ENCODE assay signal across 14 cellular contexts in the genomic region with DNA sequence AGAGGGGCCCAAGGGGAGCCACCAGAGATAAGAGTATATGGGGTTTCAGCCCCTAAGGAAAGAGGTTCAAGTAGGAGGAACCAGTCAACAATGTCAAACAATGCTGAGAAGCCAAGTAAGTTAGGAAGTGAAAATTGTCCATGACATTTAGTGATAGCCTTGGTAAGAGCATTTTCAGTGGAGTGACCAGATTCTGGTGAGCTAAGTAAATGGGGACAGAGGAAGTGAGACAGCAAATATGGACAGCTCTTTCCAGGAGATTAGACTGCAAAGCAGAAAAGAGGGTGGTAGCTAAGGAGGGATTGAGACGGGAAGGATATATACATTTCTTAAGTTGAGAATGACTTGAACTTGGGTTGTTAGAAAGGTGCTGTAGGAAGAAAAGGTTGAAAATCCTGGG.
"Had no signal": no experiment of that assay in that cellular context is flagged by ENCODE, and none has a peak within 500 bp of the region (broad histone marks: within the 10 kb centered on the region; RNA-seq: fewer than 3 reads in every experiment).

No MANE protein-coding gene starts in this region.

- H3K9me3 ChIP-seq: thoracic aorta had no signal

- ATAC-seq: activated CD8-positive, alpha-beta memory T cell treated with anti-CD3 and anti-CD28 coated beads, Interleukin-2, amount 10 ng/mL, durations not matched to agents 7 days and 5 days had no signal

- H3K27me3 ChIP-seq: cardiac muscle cell, dorsolateral prefrontal cortex had no signal

- DNase-seq: activated B cell treated with CpG ODN at 0.5 μM for 24 hours; activated CD4-positive, alpha-beta memory T cell treated with anti-CD3 and anti-CD28 coated beads, Interleukin-2, amount 10 ng/mL, durations not matched to agents 7 days and 5 days; activated CD4-positive, alpha-beta T cell treated with anti-CD3 and anti-CD28 coated beads for 48 hours; activated CD8-positive, alpha-beta memory T cell treated with anti-CD3 and anti-CD28 coated beads, Interleukin-2, amount 10 ng/mL, durations not matched to agents 7 days and 5 days; activated naive CD8-positive, alpha-beta T cell treated with anti-CD3 and anti-CD28 coated beads for 36 hours; amygdala; dorsolateral prefrontal cortex; immature natural killer cell; midbrain; retina; stimulated activated CD4-positive, alpha-beta T cell treated with anti-CD3 and anti-CD28 coated beads, Interleukin-4, amount 100 ng/mL, for 1 hour had no signal

- H3K27ac ChIP-seq: cardiac muscle cell, dorsolateral prefrontal cortex, thoracic aorta had no signal

- H3K4me3 ChIP-seq: cardiac muscle cell, dorsolateral prefrontal cortex, skin epidermis, thoracic aorta had no signal
